In the genomic region with DNA sequence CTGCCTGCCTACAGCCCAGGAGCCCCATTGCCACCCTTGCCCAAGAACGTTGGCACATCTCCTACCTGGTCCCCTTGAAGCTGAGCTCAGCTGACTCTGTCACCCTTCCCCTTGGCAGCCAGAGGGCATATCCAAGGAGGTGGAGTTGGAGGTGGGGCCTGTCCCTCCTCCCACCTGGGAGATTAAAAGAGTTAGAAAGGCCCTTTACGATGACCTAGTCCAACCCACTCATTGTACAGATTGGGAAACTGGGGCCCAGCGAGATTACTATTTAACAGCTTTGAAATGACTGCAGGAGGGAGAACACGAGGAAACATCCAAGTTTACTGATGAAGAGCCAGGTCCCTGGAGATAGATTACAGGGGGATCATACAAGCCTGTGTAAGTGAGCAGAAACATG, we compare ENCODE assay signal across 8 cellular contexts. TPM values are rescaled to one million over a fixed set of nuclear protein-coding genes. Genes with fewer than 3 reads are reported as not detected.
"Had no signal": no experiment of that assay in that cellular context is flagged by ENCODE, and none has a peak within 500 bp of the region (broad histone marks: within the 10 kb centered on the region; RNA-seq: fewer than 3 reads in every experiment).

A gene (minus strand): TSS at position 101 of the 400 bp plus-strand sequence. CDS start 580 bp downstream, outside the sequence.

- H3K4me3 ChIP-seq: GM23338, K562 had no signal

- H3K9me3 Mint-ChIP-seq: GM23338 had no signal

- DNase-seq: H9, HCEC 1CT had no signal

- FAIRE-seq: H1, H54, HepG2, K562 had no signal

- H2AFZ ChIP-seq: GM23338 had no signal

- H3K27ac Mint-ChIP-seq: GM23338, H9 had no signal

- H3K4me3 Mint-ChIP-seq: GM23338, H9 had no signal

- H3K4me2 ChIP-seq: GM23338 had no signal

- ATAC-seq: GM23338, HepG2, K562 had no signal

RNA-seq across cellular contexts. Expression of the gene that starts here (rescaled TPM):
- total RNA-seq: H1, H9, HT-29, K562 had no signal
- polyA plus RNA-seq: GM23338, K562 had no signal
